ENCODE assay signal across 2 cellular contexts in the genomic region with DNA sequence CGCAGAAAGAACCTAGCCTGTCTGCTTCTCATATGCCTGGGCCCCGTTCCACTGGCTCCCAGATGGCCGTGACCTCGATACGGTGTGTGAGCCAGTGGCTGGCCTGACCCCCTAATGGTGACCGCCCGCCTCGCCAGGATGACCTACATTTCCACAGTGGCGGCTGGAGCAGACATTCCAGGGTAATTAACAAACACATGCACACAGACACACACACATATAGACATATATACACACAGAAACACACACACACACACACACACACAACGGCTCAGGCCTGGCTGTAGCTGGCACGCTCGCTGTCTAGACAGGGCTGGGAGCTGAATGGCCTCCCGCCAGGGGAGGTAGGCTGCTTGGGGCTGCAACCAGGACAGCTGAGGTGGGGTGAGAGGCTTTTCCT.
TF ChIP-seq lines count a peak whose summit lies in the region.

No MANE protein-coding gene starts in this region.

TF ChIP-seq in SK-N-SH treated with all-trans-retinoic acid at 6 μM for 48 hours, 23 proteins besides CTCF, POLR2A, EP300 and RAD21:
- TF ChIP-seq, protein P1, sequence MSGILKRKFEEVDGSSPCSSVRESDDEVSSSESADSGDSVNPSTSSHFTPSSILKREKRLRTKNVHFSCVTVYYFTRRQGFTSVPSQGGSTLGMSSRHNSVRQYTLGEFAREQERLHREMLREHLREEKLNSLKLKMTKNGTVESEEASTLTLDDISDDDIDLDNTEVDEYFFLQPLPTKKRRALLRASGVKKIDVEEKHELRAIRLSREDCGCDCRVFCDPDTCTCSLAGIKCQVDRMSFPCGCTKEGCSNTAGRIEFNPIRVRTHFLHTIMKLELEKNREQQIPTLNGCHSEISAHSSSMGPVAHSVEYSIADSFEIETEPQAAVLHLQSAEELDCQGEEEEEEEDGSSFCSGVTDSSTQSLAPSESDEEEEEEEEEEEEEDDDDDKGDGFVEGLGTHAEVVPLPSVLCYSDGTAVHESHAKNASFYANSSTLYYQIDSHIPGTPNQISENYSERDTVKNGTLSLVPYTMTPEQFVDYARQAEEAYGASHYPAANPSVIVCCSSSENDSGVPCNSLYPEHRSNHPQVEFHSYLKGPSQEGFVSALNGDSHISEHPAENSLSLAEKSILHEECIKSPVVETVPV (CRISPR knock-in tag; IDR thresholded peaks at IDR 0.05): no peak
- TF ChIP-seq ZNF565 (CRISPR knock-in tag; conservative IDR thresholded peaks at IDR 0.05; ENCODE audit: low read depth): no peak
- no peak for TF ChIP-seq PPARA (CRISPR knock-in tag; IDR thresholded peaks at IDR 0.05; ENCODE audit: borderline replicate concordance)
- peak; percentile 44; the same call in 1 of the 2 replicates for TF ChIP-seq TCF4 (CRISPR knock-in tag; IDR thresholded peaks at IDR 0.05; ENCODE audit: borderline replicate concordance)

TF ChIP-seq in endothelial cell of umbilical vein, 7 proteins besides CTCF, POLR2A, EP300 and RAD21 (continued from another document):
- no peak for TF ChIP-seq GATA2 (IDR thresholded peaks at IDR 0.05; ENCODE audit: insufficient read depth, insufficient read length, low read depth, low read length)
- TF ChIP-seq, protein P2, sequence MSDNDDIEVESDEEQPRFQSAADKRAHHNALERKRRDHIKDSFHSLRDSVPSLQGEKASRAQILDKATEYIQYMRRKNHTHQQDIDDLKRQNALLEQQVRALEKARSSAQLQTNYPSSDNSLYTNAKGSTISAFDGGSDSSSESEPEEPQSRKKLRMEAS (IDR thresholded peaks at IDR 0.05; ENCODE audit: insufficient read depth, insufficient read length): no peak
- TF ChIP-seq EZH2 (IDR thresholded peaks at IDR 0.05; ENCODE audit: borderline replicate concordance, low read depth, low read length, severe bottlenecking): no peak
